1 cellular context compared by ENCODE assay signal in genomic region chr19:670609-671075, GRCh38.
TF ChIP-seq lines count a peak whose summit lies in the region.

No MANE protein-coding gene starts in this region.

TF ChIP-seq in GM23338, 12 proteins besides CTCF, POLR2A, EP300 and RAD21:
- TF ChIP-seq, protein P1, sequence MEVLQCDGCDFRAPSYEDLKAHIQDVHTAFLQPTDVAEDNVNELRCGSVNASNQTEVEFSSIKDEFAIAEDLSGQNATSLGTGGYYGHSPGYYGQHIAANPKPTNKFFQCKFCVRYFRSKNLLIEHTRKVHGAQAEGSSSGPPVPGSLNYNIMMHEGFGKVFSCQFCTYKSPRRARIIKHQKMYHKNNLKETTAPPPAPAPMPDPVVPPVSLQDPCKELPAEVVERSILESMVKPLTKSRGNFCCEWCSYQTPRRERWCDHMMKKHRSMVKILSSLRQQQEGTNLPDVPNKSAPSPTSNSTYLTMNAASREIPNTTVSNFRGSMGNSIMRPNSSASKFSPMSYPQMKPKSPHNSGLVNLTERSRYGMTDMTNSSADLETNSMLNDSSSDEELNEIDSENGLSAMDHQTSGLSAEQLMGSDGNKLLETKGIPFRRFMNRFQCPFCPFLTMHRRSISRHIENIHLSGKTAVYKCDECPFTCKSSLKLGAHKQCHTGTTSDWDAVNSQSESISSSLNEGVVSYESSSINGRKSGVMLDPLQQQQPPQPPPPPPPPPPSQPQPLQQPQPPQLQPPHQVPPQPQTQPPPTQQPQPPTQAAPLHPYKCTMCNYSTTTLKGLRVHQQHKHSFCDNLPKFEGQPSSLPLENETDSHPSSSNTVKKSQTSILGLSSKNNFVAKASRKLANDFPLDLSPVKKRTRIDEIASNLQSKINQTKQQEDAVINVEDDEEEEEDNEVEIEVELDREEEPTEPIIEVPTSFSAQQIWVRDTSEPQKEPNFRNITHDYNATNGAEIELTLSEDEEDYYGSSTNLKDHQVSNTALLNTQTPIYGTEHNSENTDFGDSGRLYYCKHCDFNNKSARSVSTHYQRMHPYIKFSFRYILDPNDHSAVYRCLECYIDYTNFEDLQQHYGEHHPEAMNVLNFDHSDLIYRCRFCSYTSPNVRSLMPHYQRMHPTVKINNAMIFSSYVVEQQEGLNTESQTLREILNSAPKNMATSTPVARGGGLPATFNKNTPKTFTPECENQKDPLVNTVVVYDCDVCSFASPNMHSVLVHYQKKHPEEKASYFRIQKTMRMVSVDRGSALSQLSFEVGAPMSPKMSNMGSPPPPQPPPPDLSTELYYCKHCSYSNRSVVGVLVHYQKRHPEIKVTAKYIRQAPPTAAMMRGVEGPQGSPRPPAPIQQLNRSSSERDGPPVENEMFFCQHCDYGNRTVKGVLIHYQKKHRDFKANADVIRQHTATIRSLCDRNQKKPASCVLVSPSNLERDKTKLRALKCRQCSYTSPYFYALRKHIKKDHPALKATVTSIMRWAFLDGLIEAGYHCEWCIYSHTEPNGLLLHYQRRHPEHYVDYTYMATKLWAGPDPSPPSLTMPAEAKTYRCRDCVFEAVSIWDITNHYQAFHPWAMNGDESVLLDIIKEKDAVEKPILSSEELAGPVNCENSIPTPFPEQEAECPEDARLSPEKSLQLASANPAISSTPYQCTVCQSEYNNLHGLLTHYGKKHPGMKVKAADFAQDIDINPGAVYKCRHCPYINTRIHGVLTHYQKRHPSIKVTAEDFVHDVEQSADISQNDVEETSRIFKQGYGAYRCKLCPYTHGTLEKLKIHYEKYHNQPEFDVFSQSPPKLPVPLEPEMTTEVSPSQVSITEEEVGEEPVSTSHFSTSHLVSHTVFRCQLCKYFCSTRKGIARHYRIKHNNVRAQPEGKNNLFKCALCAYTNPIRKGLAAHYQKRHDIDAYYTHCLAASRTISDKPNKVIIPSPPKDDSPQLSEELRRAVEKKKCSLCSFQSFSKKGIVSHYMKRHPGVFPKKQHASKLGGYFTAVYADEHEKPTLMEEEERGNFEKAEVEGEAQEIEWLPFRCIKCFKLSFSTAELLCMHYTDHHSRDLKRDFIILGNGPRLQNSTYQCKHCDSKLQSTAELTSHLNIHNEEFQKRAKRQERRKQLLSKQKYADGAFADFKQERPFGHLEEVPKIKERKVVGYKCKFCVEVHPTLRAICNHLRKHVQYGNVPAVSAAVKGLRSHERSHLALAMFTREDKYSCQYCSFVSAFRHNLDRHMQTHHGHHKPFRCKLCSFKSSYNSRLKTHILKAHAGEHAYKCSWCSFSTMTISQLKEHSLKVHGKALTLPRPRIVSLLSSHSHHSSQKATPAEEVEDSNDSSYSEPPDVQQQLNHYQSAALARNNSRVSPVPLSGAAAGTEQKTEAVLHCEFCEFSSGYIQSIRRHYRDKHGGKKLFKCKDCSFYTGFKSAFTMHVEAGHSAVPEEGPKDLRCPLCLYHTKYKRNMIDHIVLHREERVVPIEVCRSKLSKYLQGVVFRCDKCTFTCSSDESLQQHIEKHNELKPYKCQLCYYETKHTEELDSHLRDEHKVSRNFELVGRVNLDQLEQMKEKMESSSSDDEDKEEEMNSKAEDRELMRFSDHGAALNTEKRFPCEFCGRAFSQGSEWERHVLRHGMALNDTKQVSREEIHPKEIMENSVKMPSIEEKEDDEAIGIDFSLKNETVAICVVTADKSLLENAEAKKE (CRISPR knock-in tag; IDR thresholded peaks at IDR 0.05): no peak
- no peak for TF ChIP-seq EZH2phosphoT487 (IDR thresholded peaks at IDR 0.05; ENCODE audit: unreplicated experiment)
- no peak for TF ChIP-seq ZNF331 (CRISPR knock-in tag; IDR thresholded peaks at IDR 0.05; ENCODE audit: low read depth)
- TF ChIP-seq STAT1 (IDR thresholded peaks at IDR 0.05; ENCODE audit: unreplicated experiment): no peak
- no peak for TF ChIP-seq ETS1 (IDR thresholded peaks at IDR 0.05)
- TF ChIP-seq CREB1 (CRISPR knock-in tag; IDR thresholded peaks at IDR 0.05; ENCODE audit: low read depth): no peak
- no peak for TF ChIP-seq JUNB (IDR thresholded peaks at IDR 0.05; ENCODE audit: unreplicated experiment)
- TF ChIP-seq, protein P2, sequence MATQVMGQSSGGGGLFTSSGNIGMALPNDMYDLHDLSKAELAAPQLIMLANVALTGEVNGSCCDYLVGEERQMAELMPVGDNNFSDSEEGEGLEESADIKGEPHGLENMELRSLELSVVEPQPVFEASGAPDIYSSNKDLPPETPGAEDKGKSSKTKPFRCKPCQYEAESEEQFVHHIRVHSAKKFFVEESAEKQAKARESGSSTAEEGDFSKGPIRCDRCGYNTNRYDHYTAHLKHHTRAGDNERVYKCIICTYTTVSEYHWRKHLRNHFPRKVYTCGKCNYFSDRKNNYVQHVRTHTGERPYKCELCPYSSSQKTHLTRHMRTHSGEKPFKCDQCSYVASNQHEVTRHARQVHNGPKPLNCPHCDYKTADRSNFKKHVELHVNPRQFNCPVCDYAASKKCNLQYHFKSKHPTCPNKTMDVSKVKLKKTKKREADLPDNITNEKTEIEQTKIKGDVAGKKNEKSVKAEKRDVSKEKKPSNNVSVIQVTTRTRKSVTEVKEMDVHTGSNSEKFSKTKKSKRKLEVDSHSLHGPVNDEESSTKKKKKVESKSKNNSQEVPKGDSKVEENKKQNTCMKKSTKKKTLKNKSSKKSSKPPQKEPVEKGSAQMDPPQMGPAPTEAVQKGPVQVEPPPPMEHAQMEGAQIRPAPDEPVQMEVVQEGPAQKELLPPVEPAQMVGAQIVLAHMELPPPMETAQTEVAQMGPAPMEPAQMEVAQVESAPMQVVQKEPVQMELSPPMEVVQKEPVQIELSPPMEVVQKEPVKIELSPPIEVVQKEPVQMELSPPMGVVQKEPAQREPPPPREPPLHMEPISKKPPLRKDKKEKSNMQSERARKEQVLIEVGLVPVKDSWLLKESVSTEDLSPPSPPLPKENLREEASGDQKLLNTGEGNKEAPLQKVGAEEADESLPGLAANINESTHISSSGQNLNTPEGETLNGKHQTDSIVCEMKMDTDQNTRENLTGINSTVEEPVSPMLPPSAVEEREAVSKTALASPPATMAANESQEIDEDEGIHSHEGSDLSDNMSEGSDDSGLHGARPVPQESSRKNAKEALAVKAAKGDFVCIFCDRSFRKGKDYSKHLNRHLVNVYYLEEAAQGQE (IDR thresholded peaks at IDR 0.05; ENCODE audit: unreplicated experiment): no peak
